ENCODE assay signal across 8 cellular contexts in the genomic region with DNA sequence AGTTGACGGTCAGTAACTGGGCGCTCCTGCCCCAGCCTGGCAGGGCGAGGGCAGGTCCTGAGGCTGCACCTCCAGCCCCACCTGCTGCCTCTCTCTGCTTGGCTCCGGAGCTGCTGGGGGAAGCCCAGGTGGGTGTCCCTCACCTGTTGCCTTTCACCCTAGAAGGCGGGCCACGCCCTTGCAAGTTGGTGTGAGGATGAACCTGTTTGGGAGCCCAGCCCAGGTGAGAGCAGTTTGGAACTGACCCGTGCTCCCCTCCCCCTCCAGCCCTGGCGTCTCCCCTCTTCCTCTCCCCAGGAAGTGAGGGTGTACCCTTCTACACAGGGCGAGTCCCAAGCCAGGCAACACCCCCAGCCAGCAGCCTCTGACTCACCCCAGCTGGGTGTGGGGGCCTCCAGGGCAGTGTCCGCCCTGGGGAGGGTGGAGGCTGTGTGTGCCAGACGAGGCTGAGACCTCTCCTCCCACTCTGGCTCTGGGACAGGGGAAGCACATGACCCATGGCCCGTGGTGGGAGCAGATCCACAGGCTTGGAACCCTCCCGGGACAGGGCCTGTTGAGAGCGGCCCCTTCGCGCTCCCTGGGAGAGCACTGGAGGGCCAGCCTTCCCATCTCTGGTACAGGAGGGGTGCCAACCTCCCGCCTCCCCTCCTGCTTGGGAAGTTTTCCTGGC. TPM values are rescaled to one million over a fixed set of nuclear protein-coding genes. Genes with fewer than 3 reads are reported as not detected.
DNase-seq lines count a peak whose midpoint lies in the region; ATAC-seq and TF ChIP-seq lines count a peak whose summit lies in the region.

No MANE protein-coding gene starts in this region.

- H3K4me3 Mint-ChIP-seq in CD4-positive, alpha-beta T cell = no peak overlapping the region
- no peak overlapping the region for H3K4me3 Mint-ChIP-seq in Caco-2 (ENCODE audit: unreplicated experiment)

- peak overlapping the region; percentile 49 for H3K27ac ChIP-seq in CD4-positive, alpha-beta T cell (ENCODE audit: low read depth, low read length)
- H3K27ac ChIP-seq in RWPE2 (ENCODE audit: poor library complexity, severe bottlenecking) (peak overlapping the region; percentile 91), muscle layer of colon (ENCODE audit: low read depth, low read length) (peak overlapping the region; percentile 77)

- peak in 2 of 10 experiments; percentile 29 to 33 for DNase-seq in CD4-positive, alpha-beta T cell
- DNase-seq in RWPE2 (ENCODE audit: low spot score) (peak; percentile 97), epithelial cell of esophagus (ENCODE audit: low read depth) (peak; percentile 96), NCI-H345 treated with DMSO at 0.1 percent for 48 hours (lab: John Stamatoyannopoulos, UW; ENCODE audit: unreplicated experiment) (no peak), Caco-2 (no peak)

- no peaks in the 10 kb centered on the region for H3K9me3 Mint-ChIP-seq in CD4-positive, alpha-beta T cell
- H3K9me3 Mint-ChIP-seq in Caco-2 (ENCODE audit: unreplicated experiment) = no peaks in the 10 kb centered on the region

- H3K4me3 ChIP-seq in RWPE2 (ENCODE audit: severe bottlenecking) (no peak overlapping the region), epithelial cell of esophagus (ENCODE audit: low read length) (no peak overlapping the region), muscle layer of colon (ENCODE audit: low read depth in 1 of 2, low read length in 2 of 2) (peak overlapping the region; percentile 17 to 56), Caco-2 (ENCODE audit: low read depth, low read length) (no peak overlapping the region)

- intact Hi-C loops in CD4-positive, alpha-beta T cell (cut with DNase I, micrococcal nuclease) = no loop called here
- intact Hi-C loops in Caco-2 (cut with micrococcal nuclease; ENCODE audit: unreplicated experiment) = no loop called here

- H3K27ac Mint-ChIP-seq in CD4-positive, alpha-beta T cell = peak overlapping the region; percentile 30
- H3K27ac Mint-ChIP-seq in Caco-2 (ENCODE audit: unreplicated experiment) = no peak overlapping the region

- no peak for TF ChIP-seq CTCF in CD4-positive, alpha-beta T cell (IDR thresholded peaks at IDR 0.05)
- TF ChIP-seq CTCF in RWPE2 (IDR thresholded peaks at IDR 0.05; ENCODE audit: poor library complexity, severe bottlenecking) = no peak
- TF ChIP-seq CTCF in epithelial cell of esophagus (IDR thresholded peaks at IDR 0.05; ENCODE audit: insufficient read depth, low read depth, low read length, missing control alignments) = no peak
- no peak for TF ChIP-seq CTCF in Caco-2 (IDR thresholded peaks at IDR 0.05; ENCODE audit: insufficient read depth in 1 of 2, low read depth in 1 of 2, low read length in 1 of 2, severe bottlenecking in 1 of 2, unreplicated experiment in 1 of 2)

- H3K36me3 ChIP-seq in RWPE2 (ENCODE audit: low read depth) (peaks cover 88% of the 10 kb centered on the region), muscle layer of colon (ENCODE audit: insufficient read depth, low read length) (peaks cover 5% of the 10 kb centered on the region), Caco-2 (ENCODE audit: control insufficient read depth, insufficient read depth, low read length) (no peaks in the 10 kb centered on the region; the same call in 1 of the 2 replicates)

- POLR2A ChIA-PET in CD4-positive, alpha-beta T cell (lab: Charles Lee) = interaction anchor here (1.5 kb wide), 1 partner anchor 10 kb away, joined by 7 read pairs; no protein-coding TSS in a partner anchor
- POLR2A ChIA-PET in Caco-2 (lab: Charles Lee) = no interaction called here

- H3K36me3 Mint-ChIP-seq in CD4-positive, alpha-beta T cell (ENCODE audit: low read depth) = peaks cover 75% of the 10 kb centered on the region
- peaks cover 46% of the 10 kb centered on the region for H3K36me3 Mint-ChIP-seq in Caco-2 (ENCODE audit: insufficient read depth, unreplicated experiment)

- CTCF ChIA-PET in CD4-positive, alpha-beta T cell (lab: Charles Lee) = no interaction called here
- CTCF ChIA-PET in Caco-2 (lab: Charles Lee) = no interaction called here

- H3K4me1 Mint-ChIP-seq in CD4-positive, alpha-beta T cell (ENCODE audit: low read depth) = peaks cover 61% of the 10 kb centered on the region
- no peaks in the 10 kb centered on the region for H3K4me1 Mint-ChIP-seq in Caco-2 (ENCODE audit: low read depth, unreplicated experiment)

- no peaks in the 10 kb centered on the region for H3K9me3 ChIP-seq in CD4-positive, alpha-beta T cell (ENCODE audit: control insufficient read depth, low read length)
- H3K9me3 ChIP-seq in RWPE2 (ENCODE audit: severe bottlenecking) (no peaks in the 10 kb centered on the region), muscle layer of colon (ENCODE audit: low read length) (no peaks in the 10 kb centered on the region), Caco-2 (no peaks in the 10 kb centered on the region)

- H3K27me3 ChIP-seq in CD4-positive, alpha-beta T cell (ENCODE audit: control insufficient read depth, insufficient read depth, low read length) = no peaks in the 10 kb centered on the region
- H3K27me3 ChIP-seq in RWPE2 (ENCODE audit: insufficient read depth, poor library complexity, severe bottlenecking) (no peaks in the 10 kb centered on the region), muscle layer of colon (ENCODE audit: control insufficient read depth in 1 of 2, insufficient read depth in 2 of 2, low read length in 2 of 2) (no peaks in the 10 kb centered on the region), Caco-2 (replicated peaks; ENCODE audit: control insufficient read depth, insufficient read depth, low read length) (no peaks in the 10 kb centered on the region)

- BruUV-seq in Caco-2 (replicated peaks; lab: Mats Ljungman, UMichigan) = no TSS peak

- H3K9ac ChIP-seq in muscle layer of colon (ENCODE audit: low read length) = peak overlapping the region; percentile 44

- H3K4me1 ChIP-seq in RWPE2 (ENCODE audit: insufficient read depth, poor library complexity, severe bottlenecking) = peaks cover 47% of the 10 kb centered on the region
- H3K4me1 ChIP-seq in muscle layer of colon (ENCODE audit: insufficient read depth, low read length) = peaks cover 34% of the 10 kb centered on the region
- H3K4me1 ChIP-seq in Caco-2 = no peaks in the 10 kb centered on the region

- peak; percentile 57 for ATAC-seq in CD4-positive, alpha-beta T cell (ENCODE audit: poor library complexity)
- ATAC-seq in RWPE2 (ENCODE audit: low read depth) (peak; percentile 89), GM19324 (IDR thresholded peaks at IDR 0.05; ENCODE audit: low FRiP score, unreplicated experiment) (no peak), HG02798 (IDR thresholded peaks at IDR 0.05; ENCODE audit: poor library complexity, unreplicated experiment) (no peak)

- H3K27me3 Mint-ChIP-seq in CD4-positive, alpha-beta T cell = no peaks in the 10 kb centered on the region
- no peaks in the 10 kb centered on the region for H3K27me3 Mint-ChIP-seq in Caco-2 (ENCODE audit: insufficient read depth, unreplicated experiment)

RNA-seq across cellular contexts. Expression of gene LRRC8A, which starts 10.4 kb away (rescaled TPM):
- total RNA-seq in CD4-positive, alpha-beta T cell = 10 to 100 TPM; 35.0 to 35.8 TPM
- 21.9 and 22.4 TPM in 2 replicates for total RNA-seq in Caco-2 (2022)

RNA-seq across cellular contexts. Expression of gene KYAT1, which starts 10.6 kb away (rescaled TPM):
- 1 to 10 TPM; 2.8 to 4.7 TPM for total RNA-seq in CD4-positive, alpha-beta T cell
- 6.9 and 7.8 TPM in 2 replicates for total RNA-seq in Caco-2 (2022)

RNA-seq across cellular contexts. Expression of gene PHYHD1, which starts 28.4 kb away (rescaled TPM):
- 1 to 10 TPM; 1.6 to 2.6 TPM for total RNA-seq in CD4-positive, alpha-beta T cell
- total RNA-seq in Caco-2 (2022) = 0.59 and 0.63 TPM in 2 replicates

RNA-seq across cellular contexts. Expression of gene DOLK, which starts 55.0 kb away (rescaled TPM):
- 1 to 10 TPM; 7.4 to 7.8 TPM for total RNA-seq in CD4-positive, alpha-beta T cell
- total RNA-seq in Caco-2 (2022) = 25.9 and 27.2 TPM in 2 replicates

RNA-seq across cellular contexts. Expression of gene NUP188, which starts 55.1 kb away (rescaled TPM):
- 10 to 100 TPM; 43.0 to 43.9 TPM for total RNA-seq in CD4-positive, alpha-beta T cell
- total RNA-seq in Caco-2 (2022) = 80.9 and 85.7 TPM in 2 replicates

Comparison
In these comparisons a context has a peak if more than half of its experiments do, and no peak if none do; other contexts are left out.
1. ATAC-seq: peak in CD4-positive, alpha-beta T cell (single experiment) and RWPE2 (single experiment); none in GM19324 (single experiment) and HG02798 (single experiment).
2. DNase-seq: peak in RWPE2 (single experiment) and epithelial cell of esophagus (single experiment); none in NCI-H345 treated with DMSO at 0.1 percent for 48 hours (single experiment) and Caco-2 (0 of 2).
3. H3K4me3 ChIP-seq: peak in muscle layer of colon (2 of 2); none in RWPE2 (single experiment), epithelial cell of esophagus (single experiment) and Caco-2 (single experiment).
4. Peak in every context shown above with its lines, with median percentiles within 50 percentile points of each other: H3K27ac ChIP-seq.